ENCODE assay signal across 21 cellular contexts in genomic region chr3:109863701-109864100, GRCh38.
"Had no signal": no experiment of that assay in that cellular context is flagged by ENCODE, and none has a peak within 500 bp of the region (broad histone marks: within the 10 kb centered on the region; RNA-seq: fewer than 3 reads in every experiment).

No MANE protein-coding gene starts in this region.

- FAIRE-seq: endothelial cell of umbilical vein, frontal cortex, islet of Langerhans, small intestine had no signal

- H3K4me3 Mint-ChIP-seq: dendritic cell treated with granulocyte-macrophage colony-stimulating factor and Interleukin-4, amounts not matched to agents 40 ng/mL and 50 ng/mL, for 4 days; endodermal cell; natural killer cell; neural crest cell had no signal

- H3K27ac Mint-ChIP-seq: dendritic cell treated with granulocyte-macrophage colony-stimulating factor and Interleukin-4, amounts not matched to agents 40 ng/mL and 50 ng/mL, for 4 days; endodermal cell; natural killer cell had no signal

- ATAC-seq: heart left ventricle, left lobe of liver, natural killer cell had no signal

- H3K27me3 ChIP-seq: heart left ventricle, right atrium auricular region, sigmoid colon, stomach, transverse colon had no signal

- DNase-seq: endodermal cell; heart left ventricle; hippocampal formation; kidney glomerular epithelial cell; natural killer cell; posterior cingulate gyrus; sigmoid colon; small intestine; stimulated activated CD4-positive, alpha-beta T cell treated with anti-CD3 and anti-CD28 coated beads, Interleukin-12 subunit alpha, Interleukin-12 subunit beta, amount 100 ng/mL, for 4 hours; stimulated activated naive CD4-positive, alpha-beta T cell; stomach; substantia nigra; transverse colon had no signal

- H3K36me3 Mint-ChIP-seq: natural killer cell had no signal

- H3K9me3 ChIP-seq: sigmoid colon, stomach, transverse colon had no signal

- H3K36me3 ChIP-seq: heart left ventricle, right atrium auricular region, sigmoid colon, stomach, thoracic aorta, transverse colon had no signal

- H3K27me3 Mint-ChIP-seq: dendritic cell treated with granulocyte-macrophage colony-stimulating factor and Interleukin-4, amounts not matched to agents 40 ng/mL and 50 ng/mL, for 4 days had no signal

- H3K4me1 ChIP-seq: heart left ventricle, right atrium auricular region, sigmoid colon, stomach, transverse colon had no signal

- H3K4me1 Mint-ChIP-seq: endodermal cell, neural crest cell had no signal

- H3K9me3 Mint-ChIP-seq: natural killer cell had no signal

- H3K27ac ChIP-seq: heart left ventricle, right atrium auricular region, sigmoid colon, stomach, thoracic aorta, transverse colon had no signal

- H3K4me3 ChIP-seq: heart left ventricle, right atrium auricular region, sigmoid colon, stomach, thoracic aorta, transverse colon had no signal
